ENCODE assay signal across 8 cellular contexts in genomic region chr1:192506741-192507155, GRCh38.
DNase-seq lines count a peak whose midpoint lies in the region; ATAC-seq, FAIRE-seq and TF ChIP-seq lines count a peak whose summit lies in the region.

No MANE protein-coding gene starts in this region.

- H2AFZ ChIP-seq in SU-DHL-6 (ENCODE audit: low read depth, low read length, severe bottlenecking) (no peak overlapping the region), HepG2 (ENCODE audit: low read length) (no peak overlapping the region)

- BruUV-seq in HepG2 (replicated peaks; lab: Mats Ljungman, UMichigan) = no TSS peak

- intact Hi-C loops in HepG2 (cut with micrococcal nuclease; ENCODE audit: unreplicated experiment) = loop anchor here (2.0 kb wide), 1 partner anchor 302 kb away; the partner anchor contains the start of gene RGS2

- no peaks in the 10 kb centered on the region for H3K79me2 ChIP-seq in SU-DHL-6 (ENCODE audit: insufficient read depth, low read length)
- H3K79me2 ChIP-seq in HepG2 (ENCODE audit: insufficient read depth, low read length) = no peaks in the 10 kb centered on the region

- H3K4me1 ChIP-seq in HepG2 (ENCODE audit: insufficient read depth, low read length) = no peaks in the 10 kb centered on the region

- H3K4me3 ChIP-seq in SU-DHL-6 (ENCODE audit: insufficient read depth, low read length, poor library complexity, severe bottlenecking) (no peak overlapping the region), HepG2 (replicated peaks in 1 of 3; ENCODE audit: insufficient read depth in 1 of 3, low read depth in 2 of 3, low read length in 3 of 3) (no peak overlapping the region), WERI-Rb-1 (ENCODE audit: low read depth, low read length) (no peak overlapping the region)

- CTCF ChIA-PET in HepG2 (lab: Yijun Ruan, JAX; ENCODE audit: low intra/inter-chr PET ratio, low total read pairs) = no interaction called here

- H3K9ac ChIP-seq in SU-DHL-6 (ENCODE audit: low read length) (no peak overlapping the region), HepG2 (ENCODE audit: insufficient read depth, low read depth, low read length) (no peak overlapping the region)

- POLR2A ChIA-PET in HepG2 (lab: Yijun Ruan, JAX) = no interaction called here

- no peaks in the 10 kb centered on the region for H3K9me2 ChIP-seq in SU-DHL-6 (replicated peaks; ENCODE audit: insufficient read depth, low read length)

- H3K27me3 ChIP-seq in SU-DHL-6 (ENCODE audit: low read length) (no peaks in the 10 kb centered on the region), HepG2 (ENCODE audit: control insufficient read depth in 1 of 2, insufficient read depth in 2 of 2, low read length in 2 of 2) (no peaks in the 10 kb centered on the region), WERI-Rb-1 (ENCODE audit: insufficient read depth, low read depth, severe bottlenecking) (no peaks in the 10 kb centered on the region)

- no peak overlapping the region for H3K4me2 ChIP-seq in SU-DHL-6 (ENCODE audit: low read depth, low read length, poor library complexity, severe bottlenecking)
- H3K4me2 ChIP-seq in HepG2 (ENCODE audit: low read depth, low read length) = no peak overlapping the region

- FAIRE-seq in G401.6 (lab: Jason Lieb, UNC) (peak; percentile 93), HepG2 (lab: Jason Lieb, UNC) (no peak)

- TF ChIP-seq EP300 in HepG2 (IDR thresholded peaks at IDR 0.05; ENCODE audit: low read depth in 2 of 2, low read length in 2 of 2) = no peak
- TF ChIP-seq EP300 in HepG2 (CRISPR knock-in tag; IDR thresholded peaks at IDR 0.05; ENCODE audit: borderline replicate concordance) = no peak

- TF ChIP-seq CTCF in SU-DHL-6 (IDR thresholded peaks at IDR 0.05; ENCODE audit: insufficient read depth, low read length, poor library complexity, severe bottlenecking) (peak; percentile 66), HepG2 (CRISPR knock-in tag; IDR thresholded peaks at IDR 0.05) (peak; percentile 63), WERI-Rb-1 (IDR thresholded peaks at IDR 0.05; ENCODE audit: low read depth, low read length) (no peak)

- ATAC-seq in GM19351 (IDR thresholded peaks at IDR 0.05; ENCODE audit: unreplicated experiment) = peak; percentile 100
- peak; percentile 99 for ATAC-seq in HG03108 (IDR thresholded peaks at IDR 0.05; ENCODE audit: unreplicated experiment)
- peak; percentile 85 for ATAC-seq in HepG2

- in situ Hi-C loops in HepG2 (cut with HindIII; ENCODE audit: extremely low pct_ligation_motif_present, low pct_unique_long_range_greater_than_20kb) = no loop called here

- H3F3A ChIP-seq in SU-DHL-6 (ENCODE audit: insufficient read depth) = no peaks in the 10 kb centered on the region

- H3K36me3 ChIP-seq in SU-DHL-6 (ENCODE audit: low read length) (no peaks in the 10 kb centered on the region), HepG2 (replicated peaks in 1 of 2; ENCODE audit: control insufficient read depth in 1 of 2, insufficient read depth in 2 of 2, low read length in 2 of 2) (no peaks in the 10 kb centered on the region), WERI-Rb-1 (no peaks in the 10 kb centered on the region)

- TF ChIP-seq POLR2A in HepG2 (IDR thresholded peaks at IDR 0.05; ENCODE audit: insufficient read depth in 1 of 2, low read depth in 2 of 2, low read length in 2 of 2) = no peak

- H3K9me3 ChIP-seq in SU-DHL-6 (ENCODE audit: insufficient read depth, low read length) (no peaks in the 10 kb centered on the region), HepG2 (ENCODE audit: low read length) (no peaks in the 10 kb centered on the region), WERI-Rb-1 (ENCODE audit: severe bottlenecking) (no peaks in the 10 kb centered on the region)

- TF ChIP-seq RAD21 in HepG2 (CRISPR knock-in tag; IDR thresholded peaks at IDR 0.05) = no peak

- H3K27ac ChIP-seq in SU-DHL-6 (ENCODE audit: low read depth, low read length) (no peak overlapping the region), HepG2 (ENCODE audit: extremely low read length, insufficient read depth, low read length) (no peak overlapping the region), WERI-Rb-1 (no peak overlapping the region)

- H4K20me1 ChIP-seq in SU-DHL-6 (ENCODE audit: low read depth, low read length) (no peaks in the 10 kb centered on the region), HepG2 (ENCODE audit: insufficient read depth, low read length) (no peaks in the 10 kb centered on the region)

- 2% methylated on average over 2 of the region's 2 CpGs for WGBS in HepG2 (ENCODE audit: low lambda C conversion rate)

- DNase-seq in HepG2 (ENCODE audit: low spot score) (peak; percentile 33), superior temporal gyrus (ENCODE audit: extremely low spot score) (no peak), WERI-Rb-1 (no peak)
- no peak for DNase-seq in activated T-cell treated with anti-CD3 and anti-CD28 coated beads, Interleukin-2, amount 50 U/mL, for 48 hours

TF ChIP-seq in HepG2, 621 proteins besides CTCF, POLR2A, EP300 and RAD21:
- TF ChIP-seq THAP11 (CRISPR knock-in tag; IDR thresholded peaks at IDR 0.05) (no peak), PHB2 (IDR thresholded peaks at IDR 0.05; ENCODE audit: partially characterized antibody) (no peak), STAG1 (CRISPR knock-in tag; IDR thresholded peaks at IDR 0.05) (peak; percentile 73), SMC3 (IDR thresholded peaks at IDR 0.05; ENCODE audit: low read length) (peak; percentile 41; the same call in 1 of the 2 replicates)
